Comparison of ENCODE assay signal across 21 cellular contexts in the genomic region with DNA sequence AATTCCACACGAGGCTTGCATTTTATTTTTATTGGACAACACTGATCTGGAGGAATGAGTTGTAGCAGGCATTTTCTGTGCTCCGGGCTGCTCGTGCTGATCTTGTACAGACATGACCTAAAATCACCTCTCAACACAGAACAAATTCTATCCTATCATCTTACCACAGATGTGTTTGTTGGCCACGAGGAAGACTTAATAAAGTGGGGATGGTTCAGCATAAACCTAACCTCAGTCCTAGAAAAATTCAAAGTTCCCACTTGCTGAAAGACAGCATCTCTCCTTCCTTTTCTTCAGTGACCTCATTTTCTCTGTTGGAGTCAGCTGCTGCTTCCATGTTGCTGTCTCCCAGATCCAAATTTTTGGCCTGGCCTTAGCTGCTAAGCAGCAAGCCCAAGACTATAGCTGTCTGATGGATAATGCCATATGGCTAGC. TPM values are rescaled to one million over a fixed set of nuclear protein-coding genes. Genes with fewer than 3 reads are reported as not detected.
A peak's percentile ranks its signal among the peaks of the same experiment; 100 is the strongest.
DNase-seq lines count a peak whose midpoint lies in the region; ATAC-seq and TF ChIP-seq lines count a peak whose summit lies in the region.
"Had no signal": no experiment of that assay in that cellular context is flagged by ENCODE, and none has a peak within 500 bp of the region (broad histone marks: within the 10 kb centered on the region; RNA-seq: fewer than 3 reads in every experiment).

No MANE protein-coding gene starts in this region.

- H3K27me3 Mint-ChIP-seq in nephron progenitor cell (ENCODE audit: low read depth, poor library complexity) = no peaks in the 10 kb centered on the region
- H3K27me3 Mint-ChIP-seq: activated naive CD8-positive, alpha-beta T cell; naive thymus-derived CD8-positive, alpha-beta T cell had no signal

- no peaks in the 10 kb centered on the region for H3K4me1 Mint-ChIP-seq in nephron progenitor cell
- H3K4me1 Mint-ChIP-seq: immature natural killer cell; naive thymus-derived CD8-positive, alpha-beta T cell had no signal

- no peak overlapping the region for H3K4me3 Mint-ChIP-seq in nephron progenitor cell
- H3K4me3 Mint-ChIP-seq: activated naive CD8-positive, alpha-beta T cell; immature natural killer cell; naive thymus-derived CD8-positive, alpha-beta T cell had no signal

- intact Hi-C loops in Right ventricle myocardium superior (cut with DNase I) = no loop called here
- intact Hi-C loops in left ventricle myocardium superior (cut with micrococcal nuclease) = no loop called here

- TF ChIP-seq CTCF in epithelial cell of esophagus (IDR thresholded peaks at IDR 0.05; ENCODE audit: insufficient read depth, low read depth, low read length, missing control alignments) (no peak), nephron progenitor cell (IDR thresholded peaks at IDR 0.05) (no peak)

- ATAC-seq in Right ventricle myocardium superior (ENCODE audit: poor library complexity) (peak; percentile 27), left ventricle myocardium superior (no peak), HG03175 (IDR thresholded peaks at IDR 0.05; ENCODE audit: unreplicated experiment) (no peak)
- ATAC-seq: A549; lower lobe of right lung; naive thymus-derived CD8-positive, alpha-beta T cell had no signal

- DNase-seq in Right ventricle myocardium superior = no peak
- DNase-seq in left ventricle myocardium superior = no peak
- peak; percentile 73 for DNase-seq in epithelial cell of esophagus (ENCODE audit: low read depth)
- DNase-seq in nephron progenitor cell = no peak
- DNase-seq in NCI-H748 (lab: John Stamatoyannopoulos, UW; ENCODE audit: unreplicated experiment) = no peak
- DNase-seq in inferior parietal cortex (ENCODE audit: extremely low spot score) = no peak
- no peak for DNase-seq in NCI-H774 (lab: John Stamatoyannopoulos, UW)
- DNase-seq: activated CD4-positive, alpha-beta T cell treated with anti-CD3 and anti-CD28 coated beads for 4 hours; immature natural killer cell; Karpas-422; lower lobe of right lung; naive thymus-derived CD8-positive, alpha-beta T cell; NCI-H1105; posterior cingulate gyrus; stimulated activated CD4-positive, alpha-beta T cell treated with anti-CD3 and anti-CD28 coated beads, Interleukin-12 subunit alpha, Interleukin-12 subunit beta, amount 100 ng/mL, for 4 hours; stimulated activated CD8-positive, alpha-beta memory T cell treated with anti-CD3 and anti-CD28 coated beads, Interleukin-4, amount 100 ng/mL, for 48 hours had no signal

- no peak overlapping the region for H3K4me3 ChIP-seq in epithelial cell of esophagus (ENCODE audit: low read length)
- H3K4me3 ChIP-seq: A549, dorsolateral prefrontal cortex, esophagus muscularis mucosa, lower lobe of right lung had no signal

- no peaks in the 10 kb centered on the region for H3K36me3 Mint-ChIP-seq in nephron progenitor cell (ENCODE audit: low read depth)

- H3K27ac Mint-ChIP-seq in nephron progenitor cell = peak overlapping the region; percentile 16
- H3K27ac Mint-ChIP-seq: activated naive CD8-positive, alpha-beta T cell; immature natural killer cell; naive thymus-derived CD8-positive, alpha-beta T cell had no signal

- H3K9me3 Mint-ChIP-seq in nephron progenitor cell = no peaks in the 10 kb centered on the region
- H3K9me3 Mint-ChIP-seq: immature natural killer cell; naive thymus-derived CD8-positive, alpha-beta T cell had no signal

RNA-seq across cellular contexts. Expression of a gene that starts 45.3 kb away (rescaled TPM):
- total RNA-seq in Right ventricle myocardium superior (4.2 TPM), left ventricle myocardium superior (3.3 TPM)

RNA-seq across cellular contexts. Expression of a gene that starts 45.7 kb away (rescaled TPM):
- total RNA-seq in Right ventricle myocardium superior (51.3 TPM), left ventricle myocardium superior (56.8 TPM)
